ENCODE assay signal across 8 cellular contexts in the genomic region with DNA sequence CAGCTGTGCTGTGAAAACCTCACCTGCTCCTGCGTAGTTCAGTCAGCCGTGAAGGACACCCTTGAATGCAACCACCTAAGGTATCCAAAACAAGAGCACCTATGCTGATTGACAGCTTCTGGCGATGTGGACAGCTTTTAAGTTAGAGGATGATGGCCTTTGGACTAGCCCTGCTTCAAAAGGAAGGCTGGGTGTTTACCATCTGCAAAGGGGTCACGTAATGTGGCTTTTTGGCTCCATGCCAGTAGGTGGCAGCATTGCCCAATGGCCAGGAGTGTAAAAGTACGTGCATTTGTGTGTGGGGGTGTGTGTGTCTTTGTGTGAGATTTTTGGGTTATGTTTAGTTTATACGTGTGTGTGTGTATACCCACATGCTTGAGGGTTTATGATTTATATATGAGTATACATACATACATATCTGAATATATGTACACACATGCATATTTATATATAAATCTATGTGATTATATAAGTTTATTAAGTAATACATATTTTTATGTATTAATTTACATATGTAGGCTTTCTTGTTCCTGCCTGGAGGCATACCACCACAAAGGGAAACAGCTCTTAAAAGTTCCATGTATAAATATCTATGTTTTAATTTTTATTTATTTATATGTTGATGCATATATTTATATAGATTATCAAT.
DNase-seq lines count a peak whose midpoint lies in the region; ATAC-seq, FAIRE-seq and TF ChIP-seq lines count a peak whose summit lies in the region.

No MANE protein-coding gene starts in this region.

- DNase-seq in COLO668 (lab: John Stamatoyannopoulos, UW; ENCODE audit: unreplicated experiment): peak; percentile 32
- peak; percentile 63 for DNase-seq in HT-29 (ENCODE audit: low spot score)
- peak; percentile 36 for DNase-seq in bronchial epithelial cell (ENCODE audit: low read depth)
- DNase-seq in pons (ENCODE audit: low spot score): peak; percentile 19
- no peak for DNase-seq in left lobe of liver (ENCODE audit: low spot score)
- no peak for DNase-seq in foreskin melanocyte

- FAIRE-seq in bronchial epithelial cell (lab: Jason Lieb, UNC): peak; percentile 64

- peak; percentile 74 for ATAC-seq in GM19043 (IDR thresholded peaks at IDR 0.05; ENCODE audit: low read depth, unreplicated experiment)
- ATAC-seq in SK-N-SH treated with all-trans-retinoic acid at 6 μM for 48 hours: peak; percentile 62
- ATAC-seq in left lobe of liver: no peak

- TF ChIP-seq CTCF in bronchial epithelial cell (IDR thresholded peaks at IDR 0.05; ENCODE audit: insufficient read depth, low read length, severe bottlenecking): peak; percentile 44

- H3K36me3 ChIP-seq in bronchial epithelial cell (ENCODE audit: control insufficient read depth, insufficient read depth, low read length): no peaks in the 10 kb centered on the region

- H3K27me3 ChIP-seq in bronchial epithelial cell (ENCODE audit: control insufficient read depth, insufficient read depth, low read length): no peaks in the 10 kb centered on the region

- H3K4me3 ChIP-seq in bronchial epithelial cell (ENCODE audit: low read depth, low read length): no peak overlapping the region

TF ChIP-seq in SK-N-SH treated with all-trans-retinoic acid at 6 μM for 48 hours, 23 proteins besides CTCF, POLR2A, EP300 and RAD21:
- TF ChIP-seq ZFP3 (CRISPR knock-in tag; IDR thresholded peaks at IDR 0.05): no peak
- TF ChIP-seq TCF4 (CRISPR knock-in tag; IDR thresholded peaks at IDR 0.05; ENCODE audit: borderline replicate concordance): no peak
- TF ChIP-seq, protein P1, sequence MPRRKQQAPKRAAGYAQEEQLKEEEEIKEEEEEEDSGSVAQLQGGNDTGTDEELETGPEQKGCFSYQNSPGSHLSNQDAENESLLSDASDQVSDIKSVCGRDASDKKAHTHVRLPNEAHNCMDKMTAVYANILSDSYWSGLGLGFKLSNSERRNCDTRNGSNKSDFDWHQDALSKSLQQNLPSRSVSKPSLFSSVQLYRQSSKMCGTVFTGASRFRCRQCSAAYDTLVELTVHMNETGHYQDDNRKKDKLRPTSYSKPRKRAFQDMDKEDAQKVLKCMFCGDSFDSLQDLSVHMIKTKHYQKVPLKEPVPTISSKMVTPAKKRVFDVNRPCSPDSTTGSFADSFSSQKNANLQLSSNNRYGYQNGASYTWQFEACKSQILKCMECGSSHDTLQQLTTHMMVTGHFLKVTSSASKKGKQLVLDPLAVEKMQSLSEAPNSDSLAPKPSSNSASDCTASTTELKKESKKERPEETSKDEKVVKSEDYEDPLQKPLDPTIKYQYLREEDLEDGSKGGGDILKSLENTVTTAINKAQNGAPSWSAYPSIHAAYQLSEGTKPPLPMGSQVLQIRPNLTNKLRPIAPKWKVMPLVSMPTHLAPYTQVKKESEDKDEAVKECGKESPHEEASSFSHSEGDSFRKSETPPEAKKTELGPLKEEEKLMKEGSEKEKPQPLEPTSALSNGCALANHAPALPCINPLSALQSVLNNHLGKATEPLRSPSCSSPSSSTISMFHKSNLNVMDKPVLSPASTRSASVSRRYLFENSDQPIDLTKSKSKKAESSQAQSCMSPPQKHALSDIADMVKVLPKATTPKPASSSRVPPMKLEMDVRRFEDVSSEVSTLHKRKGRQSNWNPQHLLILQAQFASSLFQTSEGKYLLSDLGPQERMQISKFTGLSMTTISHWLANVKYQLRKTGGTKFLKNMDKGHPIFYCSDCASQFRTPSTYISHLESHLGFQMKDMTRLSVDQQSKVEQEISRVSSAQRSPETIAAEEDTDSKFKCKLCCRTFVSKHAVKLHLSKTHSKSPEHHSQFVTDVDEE (CRISPR knock-in tag; IDR thresholded peaks at IDR 0.05): no peak
- TF ChIP-seq, protein P2, sequence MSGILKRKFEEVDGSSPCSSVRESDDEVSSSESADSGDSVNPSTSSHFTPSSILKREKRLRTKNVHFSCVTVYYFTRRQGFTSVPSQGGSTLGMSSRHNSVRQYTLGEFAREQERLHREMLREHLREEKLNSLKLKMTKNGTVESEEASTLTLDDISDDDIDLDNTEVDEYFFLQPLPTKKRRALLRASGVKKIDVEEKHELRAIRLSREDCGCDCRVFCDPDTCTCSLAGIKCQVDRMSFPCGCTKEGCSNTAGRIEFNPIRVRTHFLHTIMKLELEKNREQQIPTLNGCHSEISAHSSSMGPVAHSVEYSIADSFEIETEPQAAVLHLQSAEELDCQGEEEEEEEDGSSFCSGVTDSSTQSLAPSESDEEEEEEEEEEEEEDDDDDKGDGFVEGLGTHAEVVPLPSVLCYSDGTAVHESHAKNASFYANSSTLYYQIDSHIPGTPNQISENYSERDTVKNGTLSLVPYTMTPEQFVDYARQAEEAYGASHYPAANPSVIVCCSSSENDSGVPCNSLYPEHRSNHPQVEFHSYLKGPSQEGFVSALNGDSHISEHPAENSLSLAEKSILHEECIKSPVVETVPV (CRISPR knock-in tag; IDR thresholded peaks at IDR 0.05): no peak
- TF ChIP-seq POU6F1 (CRISPR knock-in tag; IDR thresholded peaks at IDR 0.05; ENCODE audit: borderline replicate concordance, low read depth): no peak
- TF ChIP-seq CREB5 (CRISPR knock-in tag; IDR thresholded peaks at IDR 0.05; ENCODE audit: low read depth): no peak
- no peak for TF ChIP-seq TOX (CRISPR knock-in tag; IDR thresholded peaks at IDR 0.05; ENCODE audit: borderline replicate concordance)
- no peak for TF ChIP-seq ISL1 (CRISPR knock-in tag; IDR thresholded peaks at IDR 0.05)

Comparison
In these comparisons a context has a peak if more than half of its experiments do, and no peak if none do; other contexts are left out.
1. DNase-seq: peak in COLO668 (single experiment), HT-29 (single experiment), bronchial epithelial cell (single experiment) and pons (single experiment); none in left lobe of liver (single experiment) and foreskin melanocyte (single experiment).